19 cellular contexts compared by ENCODE assay signal in the genomic region with DNA sequence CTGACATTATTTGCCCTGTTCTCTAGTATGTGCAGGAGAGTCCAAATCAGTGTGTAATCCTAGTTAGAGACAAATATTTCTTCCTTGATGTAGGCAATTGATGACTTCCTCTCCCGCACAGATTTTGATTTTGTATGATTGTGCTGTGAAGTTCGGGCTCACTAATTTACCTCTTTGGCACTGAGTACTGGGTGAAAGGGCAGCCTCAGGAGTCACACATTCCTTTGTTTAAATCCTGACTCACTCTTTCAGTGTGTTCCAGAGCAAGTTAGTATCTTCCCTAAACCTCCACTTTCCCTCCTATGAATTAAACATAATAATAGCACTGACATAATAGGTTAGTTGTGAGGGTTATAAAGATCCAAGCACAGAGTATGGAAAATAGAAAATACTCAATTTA.
A peak's percentile ranks its signal among the peaks of the same experiment; 100 is the strongest.
DNase-seq lines count a peak whose midpoint lies in the region; ATAC-seq, FAIRE-seq and TF ChIP-seq lines count a peak whose summit lies in the region.
"Had no signal": no experiment of that assay in that cellular context is flagged by ENCODE, and none has a peak within 500 bp of the region (broad histone marks: within the 10 kb centered on the region; RNA-seq: fewer than 3 reads in every experiment).

No MANE protein-coding gene starts in this region.

- peak; percentile 54 for DNase-seq in Caki2 (ENCODE audit: low read depth)
- peak; percentile 32 for DNase-seq in HPDE6-E6E7 (ENCODE audit: extremely low spot score)
- DNase-seq in astrocyte of the hippocampus (ENCODE audit: low read depth, low spot score), result peak; percentile 16
- no peak for DNase-seq in keratinocyte (ENCODE audit: low read depth, low spot score)
- DNase-seq in ecto neural progenitor cell (ENCODE audit: low spot score), result no peak
- no peak for DNase-seq in COR-L47 (lab: John Stamatoyannopoulos, UW)
- DNase-seq in activated naive CD4-positive, alpha-beta T cell treated with anti-CD3 and anti-CD28 coated beads, Interleukin-2, amount 50 U/mL, for 16 hours, result no peak
- no peak for DNase-seq in left cardiac atrium
- DNase-seq: activated CD4-positive, alpha-beta T cell treated with anti-CD3 and anti-CD28 coated beads, Interleukin-2, amount 50 U/mL, for 4 hours; activated naive CD4-positive, alpha-beta T cell treated with Interleukin-2 at 50 U/mL for 16 hours; anterior cingulate cortex; NCI-H1417; NCI-H526 treated with DMSO at 0.1 percent for 48 hours; SHP77; small intestine; stimulated activated CD4-positive, alpha-beta T cell treated with anti-CD3 and anti-CD28 coated beads, Interleukin-4, amount 100 ng/mL, for 1 hour had no signal

- in situ Hi-C loops in Caki2 (cut with HindIII; ENCODE audit: low pct_unique_long_range_greater_than_20kb, low sequenced_read_pairs), result no loop called here

- H3K36me3 ChIP-seq in keratinocyte (ENCODE audit: control insufficient read depth in 2 of 2, extremely low read depth in 1 of 2, insufficient read depth in 2 of 2, low read length in 2 of 2), result no peaks in the 10 kb centered on the region
- H3K36me3 ChIP-seq: BLaER1 had no signal

- no peak overlapping the region for H3K27ac ChIP-seq in keratinocyte (ENCODE audit: control insufficient read depth, insufficient read depth, low read length)
- H3K27ac ChIP-seq: BLaER1, VCaP had no signal

- H3K4me2 ChIP-seq in keratinocyte (ENCODE audit: control insufficient read depth, extremely low read depth, insufficient read depth, low read depth, low read length), result peak overlapping the region; percentile 61
- H3K4me2 ChIP-seq: BLaER1 had no signal

- no peaks in the 10 kb centered on the region for H3K79me2 ChIP-seq in keratinocyte (ENCODE audit: control insufficient read depth, insufficient read depth, low read length)

- H3K9me1 ChIP-seq in keratinocyte (ENCODE audit: control insufficient read depth, extremely low read depth, insufficient read depth, low read length), result no peaks in the 10 kb centered on the region

- TF ChIP-seq CTCF in keratinocyte (optimal IDR thresholded peaks at IDR 0.05 in 1 of 3, IDR thresholded peaks at IDR 0.05 in 1 of 3, conservative IDR thresholded peaks at IDR 0.05 in 1 of 3; ENCODE audit: extremely low read depth in 1 of 3, insufficient read depth in 2 of 3, low read length in 3 of 3), result no peak

- H3K4me1 ChIP-seq in keratinocyte (ENCODE audit: control insufficient read depth, extremely low read depth, insufficient read depth, low read length), result peaks cover 39% of the 10 kb centered on the region
- H3K4me1 ChIP-seq: BLaER1 had no signal

- H3K9me3 ChIP-seq in keratinocyte (ENCODE audit: control insufficient read depth, low read depth, low read length), result no peaks in the 10 kb centered on the region
- H3K9me3 ChIP-seq: BLaER1 had no signal

- H3K4me3 ChIP-seq in keratinocyte (ENCODE audit: control insufficient read depth in 2 of 3, extremely low read depth in 1 of 3, insufficient read depth in 2 of 3, low read depth in 1 of 3, low read length in 3 of 3), result no peak overlapping the region
- H3K4me3 ChIP-seq: BLaER1 had no signal

- H2AFZ ChIP-seq in keratinocyte (ENCODE audit: control insufficient read depth, low read length), result no peak overlapping the region

- no peaks in the 10 kb centered on the region for H4K20me1 ChIP-seq in keratinocyte (ENCODE audit: control insufficient read depth, extremely low read depth, insufficient read depth, low read length)
- H4K20me1 ChIP-seq: BLaER1 had no signal

- FAIRE-seq in keratinocyte (lab: Jason Lieb, UNC), result peak; percentile 91
- FAIRE-seq: A204.1, small intestine had no signal

- ATAC-seq in left cardiac atrium, result no peak

- H3K27me3 ChIP-seq in keratinocyte (ENCODE audit: control insufficient read depth, extremely low read depth, insufficient read depth, low read length), result no peaks in the 10 kb centered on the region
- H3K27me3 ChIP-seq: BLaER1 had no signal

- intact Hi-C loops in left cardiac atrium (cut with DNase I), result no loop called here

- dilution Hi-C loops in keratinocyte (cut with MboI; ENCODE audit: extremely low pct_ligation_motif_present, low sequenced_read_pairs), result no loop called here

- H3K9ac ChIP-seq in keratinocyte (ENCODE audit: control insufficient read depth, extremely low read depth, insufficient read depth, low read length), result no peak overlapping the region
- H3K9ac ChIP-seq: BLaER1 had no signal

Comparison
In these comparisons a context has a peak if more than half of its experiments do, and no peak if none do; other contexts are left out.
1. DNase-seq: peak in Caki2 (single experiment), HPDE6-E6E7 (single experiment) and astrocyte of the hippocampus (single experiment); none in keratinocyte (single experiment), ecto neural progenitor cell (single experiment), COR-L47 (single experiment), activated naive CD4-positive, alpha-beta T cell treated with anti-CD3 and anti-CD28 coated beads, Interleukin-2, amount 50 U/mL, for 16 hours (single experiment) and left cardiac atrium (single experiment).